Comparison of ENCODE assay signal across 18 cellular contexts in genomic region chr14:98579140-98579539, GRCh38.
DNase-seq lines count a peak whose midpoint lies in the region; ATAC-seq and TF ChIP-seq lines count a peak whose summit lies in the region.
"Had no signal": no experiment of that assay in that cellular context is flagged by ENCODE, and none has a peak within 500 bp of the region (broad histone marks: within the 10 kb centered on the region; RNA-seq: fewer than 3 reads in every experiment).

No MANE protein-coding gene starts in this region.

- no peaks in the 10 kb centered on the region for H3K9me3 ChIP-seq in RWPE2 (ENCODE audit: severe bottlenecking)
- H3K9me3 ChIP-seq in lung (ENCODE audit: control insufficient read depth in 2 of 2, insufficient read depth in 1 of 2, low read length in 1 of 2), result no peaks in the 10 kb centered on the region
- H3K9me3 ChIP-seq: A549 had no signal

- WGBS in lung, 2 donors, result 91 to 95% methylated on average over 1 of the region's 1 CpG

- H3K36me3 ChIP-seq in RWPE2 (ENCODE audit: low read depth) (no peaks in the 10 kb centered on the region), lung (ENCODE audit: control insufficient read depth in 2 of 2, insufficient read depth in 2 of 2, low read length in 2 of 2) (no peaks in the 10 kb centered on the region)

- H3K9me3 Mint-ChIP-seq in activated CD4-positive, alpha-beta T cell treated with anti-CD3 and anti-CD28 coated beads, Interleukin-2, amount 10 ng/mL, durations not matched to agents 7 days and 5 days, result peaks cover 9% of the 10 kb centered on the region
- H3K9me3 Mint-ChIP-seq: CD4-positive, alpha-beta memory T cell had no signal

- POLR2A ChIA-PET in activated CD4-positive, alpha-beta T cell treated with anti-CD3 and anti-CD28 coated beads, Interleukin-2, amount 10 ng/mL, durations not matched to agents 7 days and 5 days (lab: Charles Lee), result no interaction called here

- CTCF ChIA-PET in activated CD4-positive, alpha-beta T cell treated with anti-CD3 and anti-CD28 coated beads, Interleukin-2, amount 10 ng/mL, durations not matched to agents 7 days and 5 days (lab: Charles Lee), result no interaction called here

- no peaks in the 10 kb centered on the region for H3K36me3 Mint-ChIP-seq in activated CD4-positive, alpha-beta T cell treated with anti-CD3 and anti-CD28 coated beads, Interleukin-2, amount 10 ng/mL, durations not matched to agents 7 days and 5 days (ENCODE audit: low read depth)
- H3K36me3 Mint-ChIP-seq: CD4-positive, alpha-beta memory T cell had no signal

- H3K4me3 ChIP-seq in RWPE2 (ENCODE audit: severe bottlenecking) (no peak overlapping the region), lung (no peak overlapping the region)
- H3K4me3 ChIP-seq: A549 had no signal

- H3K27ac ChIP-seq in RWPE2 (ENCODE audit: poor library complexity, severe bottlenecking) (peak overlapping the region; percentile 95), epithelial cell of prostate (peak overlapping the region; percentile 97), lung (ENCODE audit: low read depth in 1 of 2, low read length in 1 of 2) (no peak overlapping the region)
- H3K27ac ChIP-seq: 22Rv1, A549, C4-2B had no signal

- H3K27ac Mint-ChIP-seq in activated CD4-positive, alpha-beta T cell treated with anti-CD3 and anti-CD28 coated beads, Interleukin-2, amount 10 ng/mL, durations not matched to agents 7 days and 5 days, result peak overlapping the region; percentile 6
- H3K27ac Mint-ChIP-seq: CD4-positive, alpha-beta memory T cell had no signal

- DNase-seq in activated CD4-positive, alpha-beta T cell treated with anti-CD3 and anti-CD28 coated beads, Interleukin-2, amount 10 ng/mL, durations not matched to agents 7 days and 5 days, result no peak
- no peak for DNase-seq in activated CD4-positive, alpha-beta T cell treated with anti-CD3 and anti-CD28 coated beads, Interleukin-2, amount 50 U/mL, for 1 hour
- peak; percentile 82 for DNase-seq in RWPE2 (ENCODE audit: low spot score)
- peak; percentile 94 for DNase-seq in epithelial cell of prostate (ENCODE audit: low read depth, low spot score)
- DNase-seq in lung (ENCODE audit: low spot score), result peak; percentile 2
- no peak for DNase-seq in NCI-H1092 treated with DMSO at 0.1 percent for 48 hours (lab: John Stamatoyannopoulos, UW)
- DNase-seq in HCEC 1CT, result no peak
- DNase-seq in NCI-H1694 (lab: John Stamatoyannopoulos, UW), result no peak
- DNase-seq: AML-193; CD4-positive, alpha-beta memory T cell; DMS153; DMS79; GDM1; GOT3; H7 had no signal

- peaks cover 8% of the 10 kb centered on the region for H3K27me3 Mint-ChIP-seq in activated CD4-positive, alpha-beta T cell treated with anti-CD3 and anti-CD28 coated beads, Interleukin-2, amount 10 ng/mL, durations not matched to agents 7 days and 5 days

- H3K27me3 ChIP-seq in RWPE2 (ENCODE audit: insufficient read depth, poor library complexity, severe bottlenecking) (no peaks in the 10 kb centered on the region), lung (ENCODE audit: control insufficient read depth, insufficient read depth) (no peaks in the 10 kb centered on the region)

- H3K4me3 Mint-ChIP-seq in activated CD4-positive, alpha-beta T cell treated with anti-CD3 and anti-CD28 coated beads, Interleukin-2, amount 10 ng/mL, durations not matched to agents 7 days and 5 days, result no peak overlapping the region
- H3K4me3 Mint-ChIP-seq: CD4-positive, alpha-beta memory T cell had no signal

- H3K4me1 ChIP-seq in RWPE2 (ENCODE audit: insufficient read depth, poor library complexity, severe bottlenecking) (peaks cover 28% of the 10 kb centered on the region), lung (ENCODE audit: control insufficient read depth in 2 of 2, insufficient read depth in 2 of 2, low read length in 2 of 2) (no peaks in the 10 kb centered on the region)
- H3K4me1 ChIP-seq: A549 had no signal

- TF ChIP-seq CTCF in RWPE2 (IDR thresholded peaks at IDR 0.05; ENCODE audit: poor library complexity, severe bottlenecking) (no peak), lung (IDR thresholded peaks at IDR 0.05; ENCODE audit: control extremely low read depth, extremely low read depth) (no peak)

- no peaks in the 10 kb centered on the region for H3K4me1 Mint-ChIP-seq in activated CD4-positive, alpha-beta T cell treated with anti-CD3 and anti-CD28 coated beads, Interleukin-2, amount 10 ng/mL, durations not matched to agents 7 days and 5 days
- H3K4me1 Mint-ChIP-seq: CD4-positive, alpha-beta memory T cell had no signal

- peak; percentile 97 for ATAC-seq in RWPE2 (ENCODE audit: low read depth)
- ATAC-seq in lung (ENCODE audit: insufficient read depth, low FRiP score), result no peak
- ATAC-seq: A549 had no signal

Comparison
In these comparisons a context has a peak if more than half of its experiments do, and no peak if none do; other contexts are left out.
1. DNase-seq: peak in RWPE2 (single experiment), epithelial cell of prostate (single experiment) and lung (single experiment); none in activated CD4-positive, alpha-beta T cell treated with anti-CD3 and anti-CD28 coated beads, Interleukin-2, amount 10 ng/mL, durations not matched to agents 7 days and 5 days (single experiment), activated CD4-positive, alpha-beta T cell treated with anti-CD3 and anti-CD28 coated beads, Interleukin-2, amount 50 U/mL, for 1 hour (single experiment), NCI-H1092 treated with DMSO at 0.1 percent for 48 hours (single experiment), HCEC 1CT (single experiment) and NCI-H1694 (single experiment).
2. H3K27ac ChIP-seq: peak in RWPE2 (single experiment) and epithelial cell of prostate (single experiment); none in lung (0 of 2).